Comparison of ENCODE assay signal across 2 cellular contexts in genomic region chr21:31730687-31731111, GRCh38.
TF ChIP-seq lines count a peak whose summit lies in the region.

No MANE protein-coding gene starts in this region.

TF ChIP-seq in SK-N-SH, 30 proteins besides CTCF, POLR2A, EP300 and RAD21 (continued from another document):
- TF ChIP-seq, protein P1, sequence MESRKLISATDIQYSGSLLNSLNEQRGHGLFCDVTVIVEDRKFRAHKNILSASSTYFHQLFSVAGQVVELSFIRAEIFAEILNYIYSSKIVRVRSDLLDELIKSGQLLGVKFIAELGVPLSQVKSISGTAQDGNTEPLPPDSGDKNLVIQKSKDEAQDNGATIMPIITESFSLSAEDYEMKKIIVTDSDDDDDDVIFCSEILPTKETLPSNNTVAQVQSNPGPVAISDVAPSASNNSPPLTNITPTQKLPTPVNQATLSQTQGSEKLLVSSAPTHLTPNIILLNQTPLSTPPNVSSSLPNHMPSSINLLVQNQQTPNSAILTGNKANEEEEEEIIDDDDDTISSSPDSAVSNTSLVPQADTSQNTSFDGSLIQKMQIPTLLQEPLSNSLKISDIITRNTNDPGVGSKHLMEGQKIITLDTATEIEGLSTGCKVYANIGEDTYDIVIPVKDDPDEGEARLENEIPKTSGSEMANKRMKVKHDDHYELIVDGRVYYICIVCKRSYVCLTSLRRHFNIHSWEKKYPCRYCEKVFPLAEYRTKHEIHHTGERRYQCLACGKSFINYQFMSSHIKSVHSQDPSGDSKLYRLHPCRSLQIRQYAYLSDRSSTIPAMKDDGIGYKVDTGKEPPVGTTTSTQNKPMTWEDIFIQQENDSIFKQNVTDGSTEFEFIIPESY (IDR thresholded peaks at IDR 0.05; ENCODE audit: borderline replicate concordance, low read depth) = no peak

TF ChIP-seq in neural cell, 6 proteins besides CTCF, POLR2A, EP300 and RAD21 (continued from another document):
- TF ChIP-seq REST (IDR thresholded peaks at IDR 0.05; ENCODE audit: borderline replicate concordance) = no peak
- TF ChIP-seq MXI1 (conservative IDR thresholded peaks at IDR 0.05; ENCODE audit: poor library complexity, severe bottlenecking) = no peak
- no peak for TF ChIP-seq SMC3 (conservative IDR thresholded peaks at IDR 0.05; ENCODE audit: poor library complexity)
